ENCODE assay signal across 10 cellular contexts in the genomic region with DNA sequence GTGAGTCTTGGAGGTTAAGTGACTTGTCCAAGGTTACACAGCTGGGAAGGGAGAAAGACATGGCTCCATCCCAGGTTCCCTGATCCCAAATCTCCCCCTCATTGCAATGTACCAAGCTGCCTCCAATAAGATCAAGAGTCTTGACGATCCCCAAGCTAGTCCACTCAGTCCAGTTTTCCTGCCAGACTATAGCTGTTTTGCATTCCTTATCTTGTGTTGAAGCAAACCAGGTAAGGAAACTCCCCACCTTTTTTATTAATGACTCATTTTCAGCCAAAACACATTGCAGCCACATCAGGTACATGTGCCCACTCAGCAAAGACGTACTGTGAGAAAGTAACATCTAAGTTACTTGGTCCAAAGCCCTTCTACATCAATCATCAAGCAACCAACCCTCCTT. TPM values are rescaled to one million over a fixed set of nuclear protein-coding genes. Genes with fewer than 3 reads are reported as not detected.
A peak's percentile ranks its signal among the peaks of the same experiment; 100 is the strongest.
DNase-seq lines count a peak whose midpoint lies in the region; TF ChIP-seq lines count a peak whose summit lies in the region.
"Had no signal": no experiment of that assay in that cellular context is flagged by ENCODE, and none has a peak within 500 bp of the region (broad histone marks: within the 10 kb centered on the region; RNA-seq: fewer than 3 reads in every experiment).

No MANE protein-coding gene starts in this region.

- H4K20me1 ChIP-seq in MM.1S (ENCODE audit: insufficient read depth, low read length) = no peaks in the 10 kb centered on the region
- H4K20me1 ChIP-seq in mammary epithelial cell (ENCODE audit: insufficient read depth, low read length) = no peaks in the 10 kb centered on the region
- no peaks in the 10 kb centered on the region for H4K20me1 ChIP-seq in neural progenitor cell (ENCODE audit: low read depth)

- H2AFZ ChIP-seq in MM.1S (ENCODE audit: low read length) (no peak overlapping the region), mammary epithelial cell (ENCODE audit: low read depth, low read length) (peak overlapping the region; percentile 46), neural progenitor cell (replicated peaks) (no peak overlapping the region)

- H3K36me3 Mint-ChIP-seq in neural progenitor cell = peaks cover 4% of the 10 kb centered on the region
- H3K36me3 Mint-ChIP-seq: stimulated activated memory B cell treated with anti-CD40 and anti-IgM and Interleukin-4, amounts not matched to agents 10 μg/mL and 1 μg/mL and 100 μg/mL, for 72 hours had no signal

- H3K36me3 ChIP-seq in MM.1S (replicated peaks; ENCODE audit: insufficient read depth, low read length) (no peaks in the 10 kb centered on the region), mammary epithelial cell (ENCODE audit: insufficient read depth, low read length) (no peaks in the 10 kb centered on the region), neural progenitor cell (no peaks in the 10 kb centered on the region)

- H3K9ac ChIP-seq in MM.1S (ENCODE audit: low read length) (no peak overlapping the region), mammary epithelial cell (ENCODE audit: insufficient read depth, low read length) (peak overlapping the region; percentile 77), neural progenitor cell (no peak overlapping the region)

- no peak overlapping the region for H3K4me3 Mint-ChIP-seq in neural progenitor cell
- H3K4me3 Mint-ChIP-seq: stimulated activated memory B cell treated with anti-CD40 and anti-IgM and Interleukin-4, amounts not matched to agents 10 μg/mL and 1 μg/mL and 100 μg/mL, for 72 hours had no signal

- H3K27me3 Mint-ChIP-seq in neural progenitor cell (ENCODE audit: insufficient read depth, low read depth) = peaks cover 19% of the 10 kb centered on the region

- POLR2A ChIA-PET in GM10248 (lab: Yijun Ruan, JAX) = no interaction called here

- in situ Hi-C loops in mammary epithelial cell (cut with MboI; ENCODE audit: low sequenced_read_pairs in 2 of 2) = no loop called here

- peak overlapping the region; percentile 36; the same call in 1 of the 2 replicates for H3K4me2 ChIP-seq in MM.1S (ENCODE audit: low read depth, low read length)
- H3K4me2 ChIP-seq in mammary epithelial cell (ENCODE audit: insufficient read depth, low read depth, low read length) = peak overlapping the region; percentile 66
- H3K4me2 ChIP-seq in neural progenitor cell = no peak overlapping the region

- H3K79me2 ChIP-seq in MM.1S (ENCODE audit: low read length) (no peaks in the 10 kb centered on the region), mammary epithelial cell (ENCODE audit: insufficient read depth, low read length) (peaks cover 5% of the 10 kb centered on the region), neural progenitor cell (ENCODE audit: low read depth) (no peaks in the 10 kb centered on the region)

- H3K4me3 ChIP-seq in MM.1S (ENCODE audit: low read length) (no peak overlapping the region), mammary epithelial cell (replicated peaks in 1 of 3; ENCODE audit: insufficient read depth in 1 of 3, low read depth in 2 of 3, low read length in 3 of 3) (peak overlapping the region in 1 of 3 experiments; percentile 21), neural progenitor cell (no peak overlapping the region)
- H3K4me3 ChIP-seq: mucosa of descending colon had no signal

- no peaks in the 10 kb centered on the region for H3K9me2 ChIP-seq in MM.1S (replicated peaks; ENCODE audit: insufficient read depth, low read length)

- intact Hi-C loops in mammary epithelial cell (cut with micrococcal nuclease) = loop anchor here (5.0 kb wide), 1 partner anchor 39 kb away; no protein-coding TSS in a partner anchor

- no TSS peak for BruUV-seq in mammary epithelial cell (replicated peaks; lab: Mats Ljungman, UMichigan)

- H3F3A ChIP-seq in MM.1S (ENCODE audit: insufficient read depth, low read length) (no peaks in the 10 kb centered on the region), neural progenitor cell (ENCODE audit: low read depth) (peaks cover 6% of the 10 kb centered on the region)

- H3K4me1 Mint-ChIP-seq in neural progenitor cell = peaks cover 71% of the 10 kb centered on the region
- H3K4me1 Mint-ChIP-seq: stimulated activated memory B cell treated with anti-CD40 and anti-IgM and Interleukin-4, amounts not matched to agents 10 μg/mL and 1 μg/mL and 100 μg/mL, for 72 hours had no signal

- dilution Hi-C loops in mammary epithelial cell (cut with HindIII; ENCODE audit: low sequenced_read_pairs) = no loop called here

- H3K27ac ChIP-seq in MM.1S (ENCODE audit: low read length) = no peak overlapping the region
- peak overlapping the region; percentile 93 for H3K27ac ChIP-seq in mammary epithelial cell (ENCODE audit: insufficient read depth, low read depth, low read length)
- no peak overlapping the region for H3K27ac ChIP-seq in neural progenitor cell

- peaks cover 22% of the 10 kb centered on the region for H3K4me1 ChIP-seq in MM.1S (ENCODE audit: low read length)
- peaks cover 58% of the 10 kb centered on the region for H3K4me1 ChIP-seq in mammary epithelial cell (ENCODE audit: insufficient read depth, low read length)
- H3K4me1 ChIP-seq in neural progenitor cell = peaks cover 45% of the 10 kb centered on the region

- H3K9me3 Mint-ChIP-seq in neural progenitor cell = peaks cover 8% of the 10 kb centered on the region
- H3K9me3 Mint-ChIP-seq: stimulated activated memory B cell treated with anti-CD40 and anti-IgM and Interleukin-4, amounts not matched to agents 10 μg/mL and 1 μg/mL and 100 μg/mL, for 72 hours had no signal

- CTCF ChIA-PET in GM10248 (lab: Yijun Ruan, JAX) = no interaction called here
- CTCF ChIA-PET in mammary epithelial cell (lab: Charles Lee; ENCODE audit: low non-redundant PET) = no interaction called here

- DNase-seq in GM10248 (ENCODE audit: extremely low spot score) = peak; percentile 37
- no peak for DNase-seq in MM.1S
- DNase-seq in mammary epithelial cell = peak; percentile 93
- DNase-seq in pulmonary artery endothelial cell (ENCODE audit: low read depth, low spot score) = peak; percentile 29
- no peak for DNase-seq in NK-92 (lab: John Stamatoyannopoulos, UW; ENCODE audit: unreplicated experiment)
- no peak for DNase-seq in neural progenitor cell (ENCODE audit: low spot score)
- no peak for DNase-seq in DMS153 treated with DMSO at 0.1 percent for 48 hours (lab: John Stamatoyannopoulos, UW; ENCODE audit: unreplicated experiment)
- DNase-seq in Kasumi-1 (lab: John Stamatoyannopoulos, UW) = no peak
- DNase-seq: mucosa of descending colon had no signal

- TF ChIP-seq CTCF in GM10248 (IDR thresholded peaks at IDR 0.05; ENCODE audit: control extremely low read depth, extremely low read depth, low read depth, missing control alignments) (no peak), MM.1S (IDR thresholded peaks at IDR 0.05; ENCODE audit: low read length) (no peak), mammary epithelial cell (conservative IDR thresholded peaks at IDR 0.05 in 1 of 2, IDR thresholded peaks at IDR 0.05 in 1 of 2; ENCODE audit: extremely low read depth in 1 of 2, insufficient read depth in 1 of 2, low read depth in 1 of 2, low read length in 2 of 2) (no peak), neural progenitor cell (IDR thresholded peaks at IDR 0.05) (no peak)

- H3K27ac Mint-ChIP-seq in neural progenitor cell = no peak overlapping the region
- H3K27ac Mint-ChIP-seq: stimulated activated memory B cell treated with anti-CD40 and anti-IgM and Interleukin-4, amounts not matched to agents 10 μg/mL and 1 μg/mL and 100 μg/mL, for 72 hours had no signal

- WGBS in mammary epithelial cell (ENCODE audit: low coverage, missing lambda C conversion rate) = 0% methylated on average over 2 of the region's 2 CpGs

- H3K9me3 ChIP-seq in MM.1S (replicated peaks; ENCODE audit: insufficient read depth, low read length) = no peaks in the 10 kb centered on the region
- H3K9me3 ChIP-seq in mammary epithelial cell (replicated peaks; ENCODE audit: insufficient read depth, low read length) = no peaks in the 10 kb centered on the region
- H3K9me3 ChIP-seq in neural progenitor cell (ENCODE audit: low read depth) = no peaks in the 10 kb centered on the region
- H3K9me3 ChIP-seq: mucosa of descending colon had no signal

- H3K27me3 ChIP-seq in MM.1S (replicated peaks; ENCODE audit: insufficient read depth, low read length) = no peaks in the 10 kb centered on the region
- H3K27me3 ChIP-seq in mammary epithelial cell (ENCODE audit: insufficient read depth, low read length) = no peaks in the 10 kb centered on the region
- no peaks in the 10 kb centered on the region for H3K27me3 ChIP-seq in neural progenitor cell

RNA-seq across cellular contexts. Expression of a gene that starts 41.9 kb away (rescaled TPM):
- total RNA-seq in mammary epithelial cell (not detected), pulmonary artery endothelial cell (0.04 and 0.13 TPM in 2 replicates), neural progenitor cell (ENCODE audit: low replicate concordance) (not detected in 2 replicates)
- not detected for polyA plus RNA-seq in mammary epithelial cell
- polyA minus RNA-seq in mammary epithelial cell = not detected

Comparison
In these comparisons a context has a peak if more than half of its experiments do, and no peak if none do; other contexts are left out.
1. DNase-seq: peak in GM10248 (single experiment), mammary epithelial cell (single experiment) and pulmonary artery endothelial cell (single experiment); none in MM.1S (single experiment), NK-92 (single experiment), neural progenitor cell (single experiment), DMS153 treated with DMSO at 0.1 percent for 48 hours (single experiment) and Kasumi-1 (0 of 2).